ENCODE assay signal across 14 cellular contexts in genomic region chr11:64747961-64748715, GRCh38. TPM values are rescaled to one million over a fixed set of nuclear protein-coding genes. Genes with fewer than 3 reads are reported as not detected.
A peak's percentile ranks its signal among the peaks of the same experiment; 100 is the strongest.
DNase-seq lines count a peak whose midpoint lies in the region; ATAC-seq and TF ChIP-seq lines count a peak whose summit lies in the region.
"Had no signal": no experiment of that assay in that cellular context is flagged by ENCODE, and none has a peak within 500 bp of the region (broad histone marks: within the 10 kb centered on the region; RNA-seq: fewer than 3 reads in every experiment).

No MANE protein-coding gene starts in this region.

- CTCF ChIA-PET in T-cell (lab: Charles Lee), result interaction anchor here in 1 of 2 donors (0.7 to 1.0 kb wide), 3 partner anchors 11 to 27 kb away, joined by 3 to 4 read pairs (median 3); partner anchors contain the start of gene PYGM

- H3K27ac ChIP-seq in transverse colon, result peak overlapping the region in 3 of 4 donors; percentile 4 to 85 (median 30)
- H3K27ac ChIP-seq: PC-9, thyroid gland had no signal

- no peak overlapping the region for H3K4me3 ChIP-seq in transverse colon
- H3K4me3 ChIP-seq: GM12878, PC-9, thyroid gland had no signal

- POLR2A ChIA-PET in T-cell (lab: Charles Lee), result interaction anchor here (1.2 to 1.8 kb wide), 2 partner anchors 13 to 17 kb away, joined by 3 to 12 read pairs; no protein-coding TSS in a partner anchor

- H3K36me3 Mint-ChIP-seq in activated naive CD8-positive, alpha-beta T cell, result peaks cover 2% of the 10 kb centered on the region
- H3K36me3 Mint-ChIP-seq in activated naive CD8-positive, alpha-beta T cell treated with anti-CD3 and anti-CD28 coated beads, Interleukin-2, amount 50 U/mL, for 24 hours (ENCODE audit: low read depth), result no peaks in the 10 kb centered on the region
- H3K36me3 Mint-ChIP-seq in T-cell (peaks cover 15% of the 10 kb centered on the region), glutamatergic neuron (ENCODE audit: unreplicated experiment) (peaks cover 3% of the 10 kb centered on the region)

- no peak for DNase-seq in activated naive CD8-positive, alpha-beta T cell treated with anti-CD3 and anti-CD28 coated beads, Interleukin-2, amount 50 U/mL, for 24 hours
- DNase-seq in T-cell (no peak), glutamatergic neuron (no peak), transverse colon (no peak), cortex of kidney (lab: John Stamatoyannopoulos, UW) (no peak)
- no peak for DNase-seq in stimulated activated CD4-positive, alpha-beta T cell treated with anti-CD3 and anti-CD28 coated beads, Interleukin-15, amount 100 ng/mL, for 24 hours
- DNase-seq: activated effector memory CD4-positive, alpha-beta T cell treated with Interleukin-2 at 50 U/mL for 16 hours; NCI-H2029 treated with DMSO at 0.1 percent for 48 hours; thyroid gland had no signal

- in situ Hi-C loops in transverse colon (cut with MboI; ENCODE audit: low pct_ligation_motif_present in 1 of 4, low pct_unique_long_range_greater_than_20kb in 1 of 4, low sequenced_read_pairs in 3 of 4), result no loop called here

- H3K27me3 Mint-ChIP-seq in activated naive CD8-positive, alpha-beta T cell, result no peaks in the 10 kb centered on the region
- H3K27me3 Mint-ChIP-seq in activated naive CD8-positive, alpha-beta T cell treated with anti-CD3 and anti-CD28 coated beads, Interleukin-2, amount 50 U/mL, for 24 hours, result peaks cover 7% of the 10 kb centered on the region
- H3K27me3 Mint-ChIP-seq in T-cell (no peaks in the 10 kb centered on the region), glutamatergic neuron (ENCODE audit: unreplicated experiment) (peaks cover 17% of the 10 kb centered on the region)

- H3K36me3 ChIP-seq in transverse colon, result no peaks in the 10 kb centered on the region
- H3K36me3 ChIP-seq: thyroid gland had no signal

- H3K4me1 Mint-ChIP-seq in activated naive CD8-positive, alpha-beta T cell (ENCODE audit: low read depth), result peaks cover 38% of the 10 kb centered on the region
- H3K4me1 Mint-ChIP-seq in activated naive CD8-positive, alpha-beta T cell treated with anti-CD3 and anti-CD28 coated beads, Interleukin-2, amount 50 U/mL, for 24 hours, result peaks cover 15% of the 10 kb centered on the region
- peaks cover 30 to 51% (median 47%) of the 10 kb centered on the region in 3 donors for H3K4me1 Mint-ChIP-seq in T-cell
- H3K4me1 Mint-ChIP-seq in glutamatergic neuron (ENCODE audit: low read depth, unreplicated experiment), result peaks cover 6% of the 10 kb centered on the region

- no peak overlapping the region for H3K4me3 Mint-ChIP-seq in activated naive CD8-positive, alpha-beta T cell
- no peak overlapping the region for H3K4me3 Mint-ChIP-seq in activated naive CD8-positive, alpha-beta T cell treated with anti-CD3 and anti-CD28 coated beads, Interleukin-2, amount 50 U/mL, for 24 hours
- H3K4me3 Mint-ChIP-seq in T-cell, result peak overlapping the region in 2 of 3 donors; percentile 2 to 9
- no peak overlapping the region for H3K4me3 Mint-ChIP-seq in glutamatergic neuron (ENCODE audit: unreplicated experiment)
- H3K4me3 Mint-ChIP-seq: CD14-positive monocyte had no signal

- H3K9me3 Mint-ChIP-seq in activated naive CD8-positive, alpha-beta T cell (ENCODE audit: low read depth), result no peaks in the 10 kb centered on the region
- no peaks in the 10 kb centered on the region for H3K9me3 Mint-ChIP-seq in activated naive CD8-positive, alpha-beta T cell treated with anti-CD3 and anti-CD28 coated beads, Interleukin-2, amount 50 U/mL, for 24 hours
- no peaks in the 10 kb centered on the region for H3K9me3 Mint-ChIP-seq in T-cell
- peaks cover 6% of the 10 kb centered on the region for H3K9me3 Mint-ChIP-seq in glutamatergic neuron (ENCODE audit: unreplicated experiment)
- H3K9me3 Mint-ChIP-seq: CD14-positive monocyte had no signal

- no peak for TF ChIP-seq POLR2A in transverse colon (IDR thresholded peaks at IDR 0.05)

- H3K9me3 ChIP-seq in transverse colon, result no peaks in the 10 kb centered on the region
- H3K9me3 ChIP-seq: thyroid gland had no signal

- H3K4me1 ChIP-seq in transverse colon, result peaks cover 0 to 29% (median 19%) of the 10 kb centered on the region in 4 donors

- no peak for ATAC-seq in activated naive CD8-positive, alpha-beta T cell treated with anti-CD3 and anti-CD28 coated beads, Interleukin-2, amount 50 U/mL, for 24 hours
- no peak for ATAC-seq in T-cell (replicated peaks in 1 of 4)
- no peak for ATAC-seq in GM18870 (IDR thresholded peaks at IDR 0.05; ENCODE audit: unreplicated experiment)
- ATAC-seq: GM12878 had no signal

- H3K27ac Mint-ChIP-seq in activated naive CD8-positive, alpha-beta T cell, result peak overlapping the region; percentile 58
- no peak overlapping the region for H3K27ac Mint-ChIP-seq in activated naive CD8-positive, alpha-beta T cell treated with anti-CD3 and anti-CD28 coated beads, Interleukin-2, amount 50 U/mL, for 24 hours
- H3K27ac Mint-ChIP-seq in T-cell (peak overlapping the region; percentile 83 to 89), glutamatergic neuron (ENCODE audit: unreplicated experiment) (peak overlapping the region; percentile 78)

- TF ChIP-seq CTCF in glutamatergic neuron (IDR thresholded peaks at IDR 0.05; ENCODE audit: partially characterized antibody, unreplicated experiment) (no peak), transverse colon (IDR thresholded peaks at IDR 0.05) (no peak)

- TF ChIP-seq EP300 in transverse colon (IDR thresholded peaks at IDR 0.05; ENCODE audit: low read depth), result no peak

- intact Hi-C loops in transverse colon (cut with DNase I; ENCODE audit: low total_unique reads), result no loop called here

- WGBS in transverse colon (ENCODE audit: low coverage in 1 of 2), 2 donors, result 76 to 84% methylated on average over 2 to 15 of the region's 15 CpGs

- peaks cover 28% of the 10 kb centered on the region for H3K27me3 ChIP-seq in transverse colon

RNA-seq across cellular contexts. Expression of gene RASGRP2, which starts 4.2 kb away (rescaled TPM):
- 100 to 1,000 TPM; 574 to 767 (median 656) TPM for total RNA-seq in T-cell
- 2.9 TPM for total RNA-seq in glutamatergic neuron (ENCODE audit: unreplicated experiment)
- 10 to 100 TPM; 12.1 to 24.3 (median 17.3) TPM for total RNA-seq in transverse colon

RNA-seq across cellular contexts. Expression of gene PYGM, which starts 11.6 kb away (rescaled TPM):
- 10 to 100 TPM in 1 of 5 donors, 1 to 10 TPM in 4; 7.4 to 34.7 (median 8.5) TPM for total RNA-seq in T-cell
- 5.5 TPM for total RNA-seq in glutamatergic neuron (ENCODE audit: unreplicated experiment)
- 1 to 10 TPM; 1.2 to 7.9 (median 2.2) TPM for total RNA-seq in transverse colon

RNA-seq across cellular contexts. Expression of gene NRXN2, which starts 25.1 kb away (rescaled TPM):
- total RNA-seq in T-cell (under 1 TPM in 3 of 5 donors, not detected in 2; 0.43 to 0.70 (median 0.47) TPM), glutamatergic neuron (ENCODE audit: unreplicated experiment) (50.4 TPM), transverse colon (1 to 10 TPM; 2.9 to 7.4 (median 6.8) TPM)
- total RNA-seq: PC-9 had no signal

RNA-seq across cellular contexts. Expression of gene SF1, which starts 30.2 kb away (rescaled TPM):
- total RNA-seq in T-cell (1,000 to 10,000 TPM in 2 of 5 donors, 100 to 1,000 TPM in 3; 670 to 1,510 (median 732) TPM), glutamatergic neuron (ENCODE audit: unreplicated experiment) (415 TPM), transverse colon (100 to 1,000 TPM; 196 to 458 (median 377) TPM)

RNA-seq across cellular contexts. Expression of gene MAP4K2, which starts 54.9 kb away (rescaled TPM):
- total RNA-seq in T-cell (100 to 1,000 TPM in 3 of 5 donors, 10 to 100 TPM in 2; 80.9 to 131 (median 102) TPM), glutamatergic neuron (ENCODE audit: unreplicated experiment) (15.9 TPM), transverse colon (100 to 1,000 TPM in 2 of 4 donors, 10 to 100 TPM in 2; 10.1 to 369 (median 90.9) TPM)

Comparison
In these comparisons a context has a peak if more than half of its experiments do, and no peak if none do; other contexts are left out.
1. H3K4me3 Mint-ChIP-seq: peak in T-cell (2 of 3); none in activated naive CD8-positive, alpha-beta T cell (single experiment), activated naive CD8-positive, alpha-beta T cell treated with anti-CD3 and anti-CD28 coated beads, Interleukin-2, amount 50 U/mL, for 24 hours (single experiment) and glutamatergic neuron (single experiment).
2. RNA of gene RASGRP2, which starts 4.2 kb away (total RNA-seq): 574 to 767 TPM in T-cell; 12.1 to 24.3 TPM in transverse colon and 2.9 TPM in glutamatergic neuron (single experiment); every median in the first group is over 10 times any median in the second.